Comparison of ENCODE assay signal across 8 cellular contexts in the genomic region with DNA sequence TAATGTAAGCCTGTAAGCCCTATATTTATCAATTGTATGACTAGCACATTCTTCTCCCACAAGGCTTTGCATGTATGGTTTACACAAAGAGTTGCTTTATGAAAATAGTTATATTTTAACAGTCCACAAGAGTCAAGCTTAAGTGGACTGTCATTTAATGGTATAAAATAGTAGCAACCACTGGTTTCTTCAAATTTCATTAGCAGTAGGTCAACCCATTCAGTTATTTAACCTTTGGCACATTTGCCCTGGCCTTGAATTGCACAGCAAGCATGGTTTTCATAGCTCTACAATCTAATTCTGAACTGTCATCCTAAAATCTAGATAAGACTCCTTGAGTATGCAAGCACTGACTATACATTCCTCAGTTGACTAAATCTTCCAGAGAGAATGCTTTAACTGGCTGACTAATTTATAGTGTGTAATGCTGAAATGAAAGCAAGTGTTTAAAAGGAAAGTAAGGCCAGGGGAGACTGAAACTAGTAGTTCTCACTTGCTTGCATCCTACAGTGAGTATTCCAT. TPM values are rescaled to one million over a fixed set of nuclear protein-coding genes. Genes with fewer than 3 reads are reported as not detected.
A peak's percentile ranks its signal among the peaks of the same experiment; 100 is the strongest.
DNase-seq lines count a peak whose midpoint lies in the region; ATAC-seq and TF ChIP-seq lines count a peak whose summit lies in the region.

No MANE protein-coding gene starts in this region.

- no peaks in the 10 kb centered on the region for H3K27me3 ChIP-seq in Caco-2 (replicated peaks; ENCODE audit: control insufficient read depth, insufficient read depth, low read length)
- H3K27me3 ChIP-seq in HAP-1 (ENCODE audit: low read depth), result peaks cover 7% of the 10 kb centered on the region; the same call in 1 of the 2 replicates

- intact Hi-C loops in Caco-2 (cut with micrococcal nuclease; ENCODE audit: unreplicated experiment), result no loop called here

- DNase-seq in Caco-2 (no peak), epithelial cell of proximal tubule (ENCODE audit: low read depth) (no peak), HAP-1 (ENCODE audit: low spot score in 2 of 2) (no peak), H4 (ENCODE audit: low spot score) (no peak), NCI-H446 treated with DMSO at 0.1 percent for 48 hours (lab: John Stamatoyannopoulos, UW) (no peak), C1 segment of cervical spinal cord (lab: John Stamatoyannopoulos, UW) (no peak)

- H3K27ac Mint-ChIP-seq in Caco-2 (ENCODE audit: unreplicated experiment), result peak overlapping the region; percentile 54

- H3K36me3 ChIP-seq in Caco-2 (ENCODE audit: control insufficient read depth, insufficient read depth, low read length) (no peaks in the 10 kb centered on the region), HAP-1 (replicated peaks) (no peaks in the 10 kb centered on the region)

- H3K4me1 ChIP-seq in Caco-2 (peaks cover 73% of the 10 kb centered on the region), HAP-1 (peaks cover 8% of the 10 kb centered on the region)

- H3K4me3 Mint-ChIP-seq in Caco-2 (ENCODE audit: unreplicated experiment), result peak overlapping the region; percentile 87

- POLR2A ChIA-PET in Caco-2 (lab: Charles Lee), result no interaction called here

- no peaks in the 10 kb centered on the region for H3K9me3 ChIP-seq in Caco-2
- H3K9me3 ChIP-seq in HAP-1, result no peaks in the 10 kb centered on the region

- in situ Hi-C loops in HAP-1 (cut with MboI; ENCODE audit: low sequenced_read_pairs), result no loop called here

- no TSS peak for BruUV-seq in Caco-2 (replicated peaks; lab: Mats Ljungman, UMichigan)

- peak overlapping the region; percentile 95 for H3K4me3 ChIP-seq in Caco-2 (ENCODE audit: low read depth, low read length)
- H3K4me3 ChIP-seq in epithelial cell of proximal tubule (ENCODE audit: low read depth, low read length), result peak overlapping the region; percentile 89
- no peak overlapping the region for H3K4me3 ChIP-seq in HAP-1

- CTCF ChIA-PET in Caco-2 (lab: Charles Lee), result no interaction called here

- no peaks in the 10 kb centered on the region for H3K27me3 Mint-ChIP-seq in Caco-2 (ENCODE audit: insufficient read depth, unreplicated experiment)

- no peaks in the 10 kb centered on the region for H3K9me3 Mint-ChIP-seq in Caco-2 (ENCODE audit: unreplicated experiment)

- TF ChIP-seq CTCF in Caco-2 (IDR thresholded peaks at IDR 0.05; ENCODE audit: insufficient read depth in 1 of 2, low read depth in 1 of 2, low read length in 1 of 2, severe bottlenecking in 1 of 2, unreplicated experiment in 1 of 2) (no peak), epithelial cell of proximal tubule (conservative IDR thresholded peaks at IDR 0.05; ENCODE audit: low read depth, low read length) (no peak)

- peak; percentile 56 for ATAC-seq in GM21367 (IDR thresholded peaks at IDR 0.05; ENCODE audit: unreplicated experiment)
- ATAC-seq in HG03558 (IDR thresholded peaks at IDR 0.05; ENCODE audit: extremely low read depth, unreplicated experiment), result peak; percentile 42

- H3K36me3 Mint-ChIP-seq in Caco-2 (ENCODE audit: insufficient read depth, unreplicated experiment), result peaks cover 20% of the 10 kb centered on the region

- peaks cover 50% of the 10 kb centered on the region for H3K4me1 Mint-ChIP-seq in Caco-2 (ENCODE audit: low read depth, unreplicated experiment)

RNA-seq across cellular contexts. Expression of a gene that starts 1.8 kb away (rescaled TPM):
- total RNA-seq in Caco-2 (2022), result 190 and 199 TPM in 2 replicates
- total RNA-seq in epithelial cell of proximal tubule, result 52.9 and 104 TPM in 2 replicates
- not detected in 2 replicates for total RNA-seq in H4 (2014; rRNA removed; shearing (Covaris generic))

Comparison
In these comparisons a context has a peak if more than half of its experiments do, and no peak if none do; other contexts are left out.
1. RNA of a gene that starts 1.8 kb away (total RNA-seq): 190 to 199 TPM in Caco-2 and 52.9 to 104 TPM in epithelial cell of proximal tubule; not detected in H4; every median in the first group is over 10 times any median in the second.